ENCODE assay signal across 8 cellular contexts in genomic region chr20:62407221-62407992, GRCh38. TPM values are rescaled to one million over a fixed set of nuclear protein-coding genes. Genes with fewer than 3 reads are reported as not detected.
DNase-seq lines count a peak whose midpoint lies in the region; ATAC-seq, FAIRE-seq and TF ChIP-seq lines count a peak whose summit lies in the region.

Gene CABLES2 (minus strand): TSS chr20:62407285. CDS start chr20:62407276, 9 bp downstream.

- no peak for TF ChIP-seq POLR2A in breast epithelium (IDR thresholded peaks at IDR 0.05)

- ATAC-seq in GM18873 (IDR thresholded peaks at IDR 0.05; ENCODE audit: low FRiP score, unreplicated experiment) (peak; percentile 64), HG03108 (IDR thresholded peaks at IDR 0.05; ENCODE audit: unreplicated experiment) (peak; percentile 88)

- TF ChIP-seq CTCF in VCaP (conservative IDR thresholded peaks at IDR 0.05): no peak
- peak; percentile 25 to 50 (median 39) for TF ChIP-seq CTCF in breast epithelium (IDR thresholded peaks at IDR 0.05)

- H3K9me3 ChIP-seq in breast epithelium (no peaks in the 10 kb centered on the region), small intestine (ENCODE audit: control insufficient read depth, low read depth) (no peaks in the 10 kb centered on the region)

- H3K4me3 ChIP-seq in breast epithelium: peak within 1 kb of the TSS; percentile 65 to 91 (median 65)
- H3K4me3 ChIP-seq in small intestine (ENCODE audit: low read depth in 1 of 2, low read length in 2 of 2): peak within 1 kb of the TSS; percentile 70 to 93

- DNase-seq in AG08395 (ENCODE audit: low spot score) (peak; percentile 96), NCI-H2171 treated with DMSO at 0.1 percent for 48 hours (lab: John Stamatoyannopoulos, UW) (peak; percentile 93), breast epithelium (ENCODE audit: low spot score in 2 of 2) (peak; percentile 91), iPS-NIHi7 (ENCODE audit: extremely low spot score) (peak; percentile 97), small intestine (peak; percentile 94)

- H3K36me3 ChIP-seq in breast epithelium: no peaks in the 10 kb centered on the region
- H3K36me3 ChIP-seq in small intestine (ENCODE audit: control insufficient read depth in 2 of 2, insufficient read depth in 2 of 2, low read length in 2 of 2): no peaks in the 10 kb centered on the region

- intact Hi-C loops in breast epithelium (cut with DNase I; ENCODE audit: low total_unique reads): no loop called here

- H3K27ac ChIP-seq in VCaP (peak within 1 kb of the TSS; percentile 91; the same call in 1 of the 2 replicates), breast epithelium (peak within 1 kb of the TSS; percentile 62 to 84), small intestine (ENCODE audit: low read depth in 1 of 2, low read length in 1 of 2) (peak within 1 kb of the TSS; percentile 49 to 74)

- H3K4me1 ChIP-seq in breast epithelium (peaks cover 11 to 32% of the 10 kb centered on the region in 2 donors), small intestine (ENCODE audit: control insufficient read depth in 2 of 2, insufficient read depth in 1 of 2, low read depth in 1 of 2, low read length in 1 of 2) (peaks cover 0 to 5% of the 10 kb centered on the region in 2 donors)

- no peak for FAIRE-seq in small intestine (lab: Jason Lieb, UNC)

- H3K27me3 ChIP-seq in breast epithelium: no peaks in the 10 kb centered on the region
- no peaks in the 10 kb centered on the region for H3K27me3 ChIP-seq in small intestine (ENCODE audit: control insufficient read depth in 2 of 2, insufficient read depth in 2 of 2, low read length in 2 of 2)

- 3 to 5% (median 4%) methylated on average over 40 to 73 of the region's 73 CpGs for WGBS in small intestine, 3 donors

RNA-seq across cellular contexts. Expression of gene CABLES2, which starts in this region (rescaled TPM):
- total RNA-seq in breast epithelium: 1 to 10 TPM; 1.8 to 3.2 (median 2.9) TPM
- polyA plus RNA-seq in small intestine: 1 to 10 TPM; 1.3 to 4.7 (median 2.4) TPM

Comparison
In these comparisons a context has a peak if more than half of its experiments do, and no peak if none do; other contexts are left out.
1. Peak in every context shown above with its lines: DNase-seq, ATAC-seq, H3K4me3 ChIP-seq and H3K27ac ChIP-seq.